In the genomic region with DNA sequence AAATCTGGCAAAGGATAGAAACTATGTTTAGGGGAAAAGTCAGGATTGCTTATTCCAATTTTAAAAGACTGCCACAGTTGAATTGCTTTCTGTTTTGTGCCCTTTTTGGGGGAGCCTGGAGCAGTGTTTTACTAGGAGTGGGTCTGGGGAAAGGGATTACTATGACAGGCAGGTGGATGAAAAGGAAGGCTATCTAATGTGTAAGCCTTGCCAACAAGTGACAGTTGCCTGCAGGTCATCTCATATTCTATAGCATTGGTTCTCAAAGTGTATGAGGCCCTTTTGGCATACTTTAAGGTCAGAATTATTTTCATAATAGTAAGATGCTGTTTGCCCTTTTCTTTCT, we compare ENCODE assay signal across 14 cellular contexts. TPM values are rescaled to one million over a fixed set of nuclear protein-coding genes. Genes with fewer than 3 reads are reported as not detected.
DNase-seq lines count a peak whose midpoint lies in the region; ATAC-seq, FAIRE-seq and TF ChIP-seq lines count a peak whose summit lies in the region.
"Had no signal": no experiment of that assay in that cellular context is flagged by ENCODE, and none has a peak within 500 bp of the region (broad histone marks: within the 10 kb centered on the region; RNA-seq: fewer than 3 reads in every experiment).

No MANE protein-coding gene starts in this region.

- H3K27me3 ChIP-seq in GM23338 (ENCODE audit: insufficient read depth) (0 out of 2 replicates have a peak, but pooled peaks cover 3% of the 10 kb centered on the region), PC-9 (ENCODE audit: insufficient read depth, low read depth) (no peaks in the 10 kb centered on the region), endothelial cell of umbilical vein (ENCODE audit: control insufficient read depth in 2 of 2, insufficient read depth in 2 of 2, low read length in 2 of 2) (no peaks in the 10 kb centered on the region), sigmoid colon (no peaks in the 10 kb centered on the region), SK-N-SH (ENCODE audit: insufficient read depth) (no peaks in the 10 kb centered on the region)
- H3K27me3 ChIP-seq: BLaER1 had no signal

- no peak for TF ChIP-seq CTCF in GM23338 (conservative IDR thresholded peaks at IDR 0.05; ENCODE audit: low read depth in 2 of 2)
- no peak for TF ChIP-seq CTCF in PC-9 (conservative IDR thresholded peaks at IDR 0.05)
- no peak for TF ChIP-seq CTCF in endothelial cell of umbilical vein (IDR thresholded peaks at IDR 0.05; ENCODE audit: extremely low read depth in 1 of 2, insufficient read depth in 1 of 2, low read depth in 1 of 2, low read length in 2 of 2)
- no peak for TF ChIP-seq CTCF in sigmoid colon (IDR thresholded peaks at IDR 0.05)
- no peak for TF ChIP-seq CTCF in SK-N-SH (IDR thresholded peaks at IDR 0.05)

- H3K9me3 ChIP-seq in PC-9 (ENCODE audit: insufficient read depth, low read depth) (no peaks in the 10 kb centered on the region), endothelial cell of umbilical vein (replicated peaks; ENCODE audit: control insufficient read depth, insufficient read depth, low read length) (no peaks in the 10 kb centered on the region), sigmoid colon (no peaks in the 10 kb centered on the region), SK-N-SH (no peaks in the 10 kb centered on the region)
- H3K9me3 ChIP-seq: BLaER1 had no signal

- H3K9me2 ChIP-seq in GM23338 (ENCODE audit: insufficient read depth) (no peaks in the 10 kb centered on the region), PC-9 (ENCODE audit: insufficient read depth) (no peaks in the 10 kb centered on the region), SK-N-SH (no peaks in the 10 kb centered on the region)

- H3K4me3 Mint-ChIP-seq in GM23338: no peak overlapping the region

- H3K36me3 Mint-ChIP-seq in GM23338 (ENCODE audit: low read depth): peaks cover 41% of the 10 kb centered on the region

- peaks cover 9% of the 10 kb centered on the region for H3K27me3 Mint-ChIP-seq in GM23338 (ENCODE audit: insufficient read depth, low read depth, poor library complexity)

- no peak for TF ChIP-seq RAD21 in SK-N-SH (IDR thresholded peaks at IDR 0.05; ENCODE audit: low read length)

- ATAC-seq in GM23338: no peak
- ATAC-seq in GM21423 (IDR thresholded peaks at IDR 0.05; ENCODE audit: unreplicated experiment): no peak

- no peaks in the 10 kb centered on the region for H3K9me3 Mint-ChIP-seq in GM23338

- H2AFZ ChIP-seq in GM23338 (no peak overlapping the region), PC-9 (no peak overlapping the region), endothelial cell of umbilical vein (ENCODE audit: low read depth, low read length) (no peak overlapping the region), SK-N-SH (ENCODE audit: low read depth) (no peak overlapping the region)

- TF ChIP-seq EP300 in sigmoid colon (IDR thresholded peaks at IDR 0.05): no peak
- no peak for TF ChIP-seq EP300 in SK-N-SH (IDR thresholded peaks at IDR 0.05; ENCODE audit: borderline replicate concordance in 1 of 2, low read depth in 1 of 2, low read length in 1 of 2)

- H3K4me3 ChIP-seq in GM23338 (no peak overlapping the region), PC-9 (peak overlapping the region; percentile 59; the same call in 1 of the 2 replicates), endothelial cell of umbilical vein (replicated peaks in 1 of 3; ENCODE audit: insufficient read depth in 1 of 3, low read depth in 1 of 3, low read length in 3 of 3) (no peak overlapping the region), sigmoid colon (no peak overlapping the region), SK-N-SH (ENCODE audit: low read depth in 2 of 2, low read length in 1 of 2) (no peak overlapping the region)
- H3K4me3 ChIP-seq: BLaER1 had no signal

- H3K4me2 ChIP-seq in GM23338 (no peak overlapping the region), PC-9 (peak overlapping the region; percentile 97), endothelial cell of umbilical vein (ENCODE audit: insufficient read depth, low read length) (no peak overlapping the region), SK-N-SH (no peak overlapping the region)
- H3K4me2 ChIP-seq: BLaER1 had no signal

- CTCF ChIA-PET in PC-9 (lab: Charles Lee) (no interaction called here), endothelial cell of umbilical vein (lab: Charles Lee) (interaction anchor here (1.0 kb wide), 1 partner anchor 108 kb away, joined by 4 read pairs; no protein-coding TSS in a partner anchor), SK-N-SH (lab: Yijun Ruan, JAX) (interaction anchor here (1.0 to 1.1 kb wide), 2 partner anchors 11 to 51 kb away, joined by 3 read pairs; no protein-coding TSS in a partner anchor)

- H3K79me2 ChIP-seq in GM23338 (replicated peaks; ENCODE audit: insufficient read depth) (peaks cover 80% of the 10 kb centered on the region), PC-9 (ENCODE audit: low read depth) (peaks cover 100% of the 10 kb centered on the region), endothelial cell of umbilical vein (ENCODE audit: control insufficient read depth, insufficient read depth, low read length) (peaks cover 99% of the 10 kb centered on the region), SK-N-SH (ENCODE audit: insufficient read depth) (peaks cover 99% of the 10 kb centered on the region)

- dilution Hi-C loops in endothelial cell of umbilical vein (cut with MboI; ENCODE audit: extremely low pct_ligation_motif_present, low sequenced_read_pairs): no loop called here

- peaks cover 45% of the 10 kb centered on the region for H3K4me1 Mint-ChIP-seq in GM23338

- no peak for TF ChIP-seq POLR2A in endothelial cell of umbilical vein (IDR thresholded peaks at IDR 0.05; ENCODE audit: low read depth, low read length)
- TF ChIP-seq POLR2A in sigmoid colon (IDR thresholded peaks at IDR 0.05): no peak

- POLR2A ChIA-PET in PC-9 (lab: Charles Lee; ENCODE audit: unreplicated experiment): no interaction called here
- POLR2A ChIA-PET in endothelial cell of umbilical vein (lab: Charles Lee): no interaction called here
- POLR2A ChIA-PET in SK-N-SH (lab: Yijun Ruan, JAX): no interaction called here

- H3F3A ChIP-seq in GM23338 (replicated peaks; ENCODE audit: low read depth): peaks cover 8% of the 10 kb centered on the region
- H3F3A ChIP-seq in PC-9 (ENCODE audit: insufficient read depth, low read depth): peaks cover 100% of the 10 kb centered on the region
- peaks cover 3% of the 10 kb centered on the region for H3F3A ChIP-seq in SK-N-SH (replicated peaks; ENCODE audit: insufficient read depth)

- H3K9me1 ChIP-seq in endothelial cell of umbilical vein (replicated peaks; ENCODE audit: control insufficient read depth, extremely low read depth, insufficient read depth, low read length): no peaks in the 10 kb centered on the region

- no peak for FAIRE-seq in endothelial cell of umbilical vein (lab: Jason Lieb, UNC)

- no peak overlapping the region for H3K9ac ChIP-seq in endothelial cell of umbilical vein (replicated peaks; ENCODE audit: extremely low read depth, insufficient read depth, low read length)
- H3K9ac ChIP-seq in SK-N-SH: no peak overlapping the region
- H3K9ac ChIP-seq: BLaER1 had no signal

- BruUV-seq in PC-9 (replicated peaks; lab: Mats Ljungman, UMichigan) (no TSS peak), endothelial cell of umbilical vein (replicated peaks; lab: Mats Ljungman, UMichigan) (no TSS peak)

- H3K36me3 ChIP-seq in GM23338 (ENCODE audit: insufficient read depth) (peaks cover 16% of the 10 kb centered on the region; the same call in 1 of the 2 replicates), PC-9 (ENCODE audit: low read depth) (peaks cover 77% of the 10 kb centered on the region), endothelial cell of umbilical vein (ENCODE audit: control insufficient read depth in 2 of 2, extremely low read depth in 1 of 2, insufficient read depth in 2 of 2, low read length in 2 of 2) (peaks cover 10 to 49% of the 10 kb centered on the region in 2 experiments), sigmoid colon (peaks cover 0 to 21% (median 12%) of the 10 kb centered on the region in 4 donors), SK-N-SH (replicated peaks in 1 of 2; ENCODE audit: control insufficient read depth in 1 of 2, insufficient read depth in 2 of 2, low read length in 1 of 2) (peaks cover 45 to 69% of the 10 kb centered on the region in 2 experiments)

- intact Hi-C loops in PC-9 (cut with micrococcal nuclease; ENCODE audit: unreplicated experiment): no loop called here
- intact Hi-C loops in endothelial cell of umbilical vein (cut with micrococcal nuclease): no loop called here
- intact Hi-C loops in sigmoid colon (cut with DNase I): loop anchor here (5.0 kb wide), 1 partner anchor 40 kb away; no protein-coding TSS in a partner anchor

- H3K27ac ChIP-seq in GM23338 (ENCODE audit: low read depth): 0 out of 2 replicates have a peak overlapping the region, but pooled peaks have one; percentile 22
- peak overlapping the region; percentile 86 for H3K27ac ChIP-seq in PC-9
- H3K27ac ChIP-seq in endothelial cell of umbilical vein (ENCODE audit: insufficient read depth, low read depth, low read length): no peak overlapping the region
- peak overlapping the region in 3 of 4 donors; percentile 45 to 88 (median 52) for H3K27ac ChIP-seq in sigmoid colon
- H3K27ac ChIP-seq in SK-N-SH (ENCODE audit: low read depth in 2 of 2, low read length in 1 of 2): no peak overlapping the region
- H3K27ac ChIP-seq: BLaER1 had no signal

- peaks cover 43% of the 10 kb centered on the region for H4K20me1 ChIP-seq in GM23338 (replicated peaks; ENCODE audit: insufficient read depth)
- peaks cover 100% of the 10 kb centered on the region for H4K20me1 ChIP-seq in PC-9 (ENCODE audit: insufficient read depth)
- peaks cover 48% of the 10 kb centered on the region for H4K20me1 ChIP-seq in endothelial cell of umbilical vein (replicated peaks; ENCODE audit: control insufficient read depth, extremely low read depth, insufficient read depth, low read length)
- peaks cover 76% of the 10 kb centered on the region for H4K20me1 ChIP-seq in SK-N-SH (ENCODE audit: insufficient read depth)

- DNase-seq in GM23338 (ENCODE audit: low spot score): no peak
- DNase-seq in PC-9: no peak
- no peak for DNase-seq in endothelial cell of umbilical vein (ENCODE audit: low read depth, low spot score)
- DNase-seq in sigmoid colon: no peak
- DNase-seq in stimulated activated CD4-positive, alpha-beta T cell treated with anti-CD3 and anti-CD28 coated beads, Interleukin-1b, Interleukin-23, amount 100 ng/mL, for 48 hours: no peak
- no peak for DNase-seq in SK-N-SH
- DNase-seq: DMS53, HCEC 1CT, NCI-H1417, NCI-H2029 treated with DMSO at 0.1 percent for 48 hours, NCI-H510A, OCI-M1 had no signal

- no peak overlapping the region for H3K27ac Mint-ChIP-seq in GM23338

- peaks cover 17% of the 10 kb centered on the region; the same call in 1 of the 2 replicates for H3K4me1 ChIP-seq in GM23338 (ENCODE audit: insufficient read depth)
- H3K4me1 ChIP-seq in PC-9 (replicated peaks; ENCODE audit: insufficient read depth): peaks cover 89% of the 10 kb centered on the region
- peaks cover 43% of the 10 kb centered on the region for H3K4me1 ChIP-seq in endothelial cell of umbilical vein (ENCODE audit: control insufficient read depth, extremely low read depth, insufficient read depth, low read length)
- peaks cover 0 to 55% (median 50%) of the 10 kb centered on the region in 4 donors for H3K4me1 ChIP-seq in sigmoid colon
- peaks cover 2 to 19% of the 10 kb centered on the region in 2 experiments; a peak in 3 of 4 replicates for H3K4me1 ChIP-seq in SK-N-SH (ENCODE audit: control insufficient read depth in 1 of 2, insufficient read depth in 2 of 2, low read depth in 1 of 2, low read length in 1 of 2)

RNA-seq across cellular contexts. Expression of a gene that starts 4.1 kb away (rescaled TPM):
- 3.4 and 8.8 TPM in 2 replicates for total RNA-seq in GM23338 (2014; rRNA removed; shearing (Covaris generic))
- polyA plus RNA-seq in GM23338 (2016; fragmentation: Nextera tagmentation; extraction: Ambion mirVana): 3.3 and 3.9 TPM in 2 replicates
- total RNA-seq in PC-9 (2021): 42.4 and 47.4 TPM in 2 replicates
- total RNA-seq in endothelial cell of umbilical vein: 12.7 and 14.5 TPM in 2 replicates
- 1.2 and 1.5 TPM in 2 replicates for polyA plus RNA-seq in endothelial cell of umbilical vein
- 1.0 and 1.3 TPM in 2 replicates for polyA plus RNA-seq in endothelial cell of umbilical vein (2011; cell fraction: cytosol; rRNA removed)
- polyA plus RNA-seq in endothelial cell of umbilical vein (2011; cell fraction: nucleus; rRNA removed): 15.9 and 18.5 TPM in 2 replicates
- 0.82 and 1.2 TPM in 2 replicates for polyA plus RNA-seq in endothelial cell of umbilical vein (2012)
- 12.0 and 16.2 TPM in 2 replicates for polyA minus RNA-seq in endothelial cell of umbilical vein
- 1.5 TPM for polyA minus RNA-seq in endothelial cell of umbilical vein (2011; cell fraction: cytosol; rRNA and poly(A)+ RNA removed)
- 47.8 and 76.6 TPM in 2 replicates for polyA minus RNA-seq in endothelial cell of umbilical vein (2011; cell fraction: nucleus; rRNA and poly(A)+ RNA removed)
- 10 to 100 TPM in 2 of 4 donors, 1 to 10 TPM in 2; 4.6 to 21.9 (median 13.5) TPM for total RNA-seq in sigmoid colon
- 1 to 10 TPM in 2 of 3 donors, under 1 TPM in 1; 0.46 to 2.5 (median 1.2) TPM for polyA plus RNA-seq in sigmoid colon
- polyA plus RNA-seq in SK-N-SH (2012; rRNA removed): 0.75 and 0.92 TPM in 2 replicates
- polyA plus RNA-seq in SK-N-SH (2012; cell fraction: cytosol; rRNA removed): 0.33 and 0.43 TPM in 2 replicates
- 3.8 and 4.5 TPM in 2 replicates for polyA plus RNA-seq in SK-N-SH (2012; cell fraction: nucleus; rRNA removed)

Comparison
In these comparisons a context has a peak if more than half of its experiments do, and no peak if none do; other contexts are left out.
1. H3K27ac ChIP-seq: peak in GM23338 (single experiment), PC-9 (single experiment) and sigmoid colon (3 of 4); none in endothelial cell of umbilical vein (single experiment) and SK-N-SH (0 of 2).